1 cellular context compared by ENCODE assay signal in genomic region chr12:106956048-106956935, GRCh38.
A peak's percentile ranks its signal among the peaks of the same experiment; 100 is the strongest.
TF ChIP-seq lines count a peak whose summit lies in the region.

No MANE protein-coding gene starts in this region.

TF ChIP-seq in HEK293, 187 proteins besides CTCF, POLR2A, EP300 and RAD21 (continued from another document):
- TF ChIP-seq ZBTB49 (tag by site-specific recombination; IDR thresholded peaks at IDR 0.05; ENCODE audit: low read depth) (no peak), ZNF416 (tag by site-specific recombination; IDR thresholded peaks at IDR 0.05) (no peak), KLF16 (tag by site-specific recombination; IDR thresholded peaks at IDR 0.05) (no peak; the same call in 1 of the 2 replicates), ZNF341 (tag by site-specific recombination; IDR thresholded peaks at IDR 0.05; ENCODE audit: low read depth) (peak; percentile 97), ZNF155 (tag by site-specific recombination; IDR thresholded peaks at IDR 0.05) (no peak), ZNF211 (tag by site-specific recombination; IDR thresholded peaks at IDR 0.05; ENCODE audit: low read depth) (no peak), ZBTB6 (tag by site-specific recombination; IDR thresholded peaks at IDR 0.05) (peak; percentile 99), ZNF596 (tag by site-specific recombination; IDR thresholded peaks at IDR 0.05) (no peak), ZNF76 (tag by site-specific recombination; IDR thresholded peaks at IDR 0.05; ENCODE audit: borderline replicate concordance, low read depth) (no peak; the same call in 1 of the 2 replicates), ZNF658 (tag by site-specific recombination; IDR thresholded peaks at IDR 0.05) (no peak), ZNF48 (tag by site-specific recombination; IDR thresholded peaks at IDR 0.05) (no peak), KLF1 (tag by site-specific recombination; IDR thresholded peaks at IDR 0.05) (no peak), PATZ1 (tag by site-specific recombination; IDR thresholded peaks at IDR 0.05) (peak; percentile 63; the same call in 1 of the 2 replicates), ZNF362 (tag by site-specific recombination; IDR thresholded peaks at IDR 0.05) (0 out of 2 replicates have a peak, but pooled peaks have one; percentile 17), GLI2 (tag by site-specific recombination; IDR thresholded peaks at IDR 0.05; ENCODE audit: borderline replicate concordance, low read depth) (no peak), YY2 (tag by site-specific recombination; IDR thresholded peaks at IDR 0.05) (0 out of 2 replicates have a peak, but pooled peaks have one; percentile 10), ZBTB17 (tag by site-specific recombination; IDR thresholded peaks at IDR 0.05) (peak; percentile 28; the same call in 1 of the 2 replicates), RBAK (tag by site-specific recombination; IDR thresholded peaks at IDR 0.05) (no peak), ZNF169 (tag by site-specific recombination; IDR thresholded peaks at IDR 0.05) (no peak), HOXD13 (CRISPR knock-in tag; IDR thresholded peaks at IDR 0.05; ENCODE audit: borderline replicate concordance) (no peak), TRIM28 (IDR thresholded peaks at IDR 0.05; ENCODE audit: borderline replicate concordance, low read length) (no peak), SALL2 (tag by site-specific recombination; IDR thresholded peaks at IDR 0.05; ENCODE audit: borderline replicate concordance) (no peak), OVOL3 (tag by site-specific recombination; IDR thresholded peaks at IDR 0.05) (no peak), ZNF776 (tag by site-specific recombination; IDR thresholded peaks at IDR 0.05; ENCODE audit: borderline replicate concordance) (no peak), ZNF561 (tag by site-specific recombination; IDR thresholded peaks at IDR 0.05; ENCODE audit: borderline replicate concordance) (peak; percentile 92; the same call in 1 of the 2 replicates), ZNF10 (tag by site-specific recombination; IDR thresholded peaks at IDR 0.05) (peak; percentile 25; the same call in 1 of the 2 replicates), HOXA7 (CRISPR knock-in tag; IDR thresholded peaks at IDR 0.05; ENCODE audit: borderline replicate concordance) (no peak), ZNF2 (tag by site-specific recombination; IDR thresholded peaks at IDR 0.05) (no peak), BCL11B (tag by site-specific recombination; IDR thresholded peaks at IDR 0.05; ENCODE audit: low read depth) (no peak), TSHZ1 (tag by site-specific recombination; IDR thresholded peaks at IDR 0.05; ENCODE audit: borderline replicate concordance) (no peak), ZBTB48 (tag by site-specific recombination; IDR thresholded peaks at IDR 0.05) (peak; percentile 11; the same call in 1 of the 2 replicates), BCL11A (tag by site-specific recombination; IDR thresholded peaks at IDR 0.05; ENCODE audit: low read depth) (no peak), ZNF157 (tag by site-specific recombination; IDR thresholded peaks at IDR 0.05) (no peak), ZNF140 (tag by site-specific recombination; IDR thresholded peaks at IDR 0.05) (no peak), ZNF837 (tag by site-specific recombination; IDR thresholded peaks at IDR 0.05) (no peak), ZNF843 (tag by site-specific recombination; IDR thresholded peaks at IDR 0.05) (no peak), ZNF248 (tag by site-specific recombination; IDR thresholded peaks at IDR 0.05) (no peak), ZNF549 (tag by site-specific recombination; IDR thresholded peaks at IDR 0.05) (no peak), ZSCAN5A (tag by site-specific recombination; IDR thresholded peaks at IDR 0.05) (no peak), REPIN1 (tag by site-specific recombination; IDR thresholded peaks at IDR 0.05; ENCODE audit: low read depth) (no peak), ZBTB1 (tag by site-specific recombination; IDR thresholded peaks at IDR 0.05) (no peak), KLF9 (tag by site-specific recombination; IDR thresholded peaks at IDR 0.05; ENCODE audit: low read depth) (no peak), ZNF433 (tag by site-specific recombination; IDR thresholded peaks at IDR 0.05; ENCODE audit: low read depth) (no peak), PRDM1 (tag by site-specific recombination; IDR thresholded peaks at IDR 0.05) (no peak), ZNF701 (tag by site-specific recombination; IDR thresholded peaks at IDR 0.05) (no peak), ZBTB26 (tag by site-specific recombination; optimal IDR thresholded peaks at IDR 0.05) (no peak), ZNF580 (tag by site-specific recombination; IDR thresholded peaks at IDR 0.05) (no peak)
